ENCODE assay signal across 27 cellular contexts in the genomic region with DNA sequence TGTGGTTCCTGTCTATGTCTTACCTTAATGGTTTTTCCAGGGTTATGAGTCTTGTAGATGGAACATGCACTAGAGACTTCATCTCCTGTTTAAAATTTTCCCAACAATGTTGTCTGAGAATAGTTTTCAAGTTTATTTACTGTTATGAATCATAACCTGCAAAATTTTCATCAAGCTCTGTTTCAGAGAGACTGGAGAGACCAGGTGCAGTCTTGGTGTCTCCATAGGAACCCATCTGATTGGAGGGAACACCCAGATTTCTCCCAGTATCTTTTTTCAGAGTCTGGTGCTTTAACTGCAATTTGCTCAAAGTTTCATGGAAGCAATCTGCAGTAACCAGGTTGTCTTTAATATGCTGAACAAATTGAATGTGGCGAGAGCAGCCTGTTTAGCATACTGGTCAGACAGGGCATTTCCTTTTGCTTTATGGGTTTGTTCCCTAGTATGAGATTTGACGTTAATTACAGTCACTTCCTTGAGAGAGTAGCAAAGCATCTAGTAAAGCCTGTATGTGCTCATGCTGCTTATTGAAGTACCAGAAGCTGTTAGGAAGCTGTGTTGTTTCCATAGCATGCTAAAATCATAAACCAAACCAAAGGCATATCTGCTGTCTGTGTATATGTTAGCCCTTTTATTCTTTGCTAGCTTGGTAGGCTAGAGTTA. TPM values are rescaled to one million over a fixed set of nuclear protein-coding genes. Genes with fewer than 3 reads are reported as not detected.
DNase-seq lines count a peak whose midpoint lies in the region; ATAC-seq, FAIRE-seq and TF ChIP-seq lines count a peak whose summit lies in the region.
"Had no signal": no experiment of that assay in that cellular context is flagged by ENCODE, and none has a peak within 500 bp of the region (broad histone marks: within the 10 kb centered on the region; RNA-seq: fewer than 3 reads in every experiment).

No MANE protein-coding gene starts in this region.

- H3K27ac ChIP-seq in CD4-positive, alpha-beta memory T cell (ENCODE audit: low read depth, low read length) = no peak overlapping the region
- peak overlapping the region in 1 of 2 donors; percentile 33 for H3K27ac ChIP-seq in left lung
- H3K27ac ChIP-seq in substantia nigra (ENCODE audit: low read depth, low read length, poor library complexity, severe bottlenecking) = no peak overlapping the region

- peak overlapping the region in 6 of 7 donors; percentile 3 to 74 (median 52) for H3K27ac Mint-ChIP-seq in CD4-positive, alpha-beta memory T cell
- no peak overlapping the region for H3K27ac Mint-ChIP-seq in activated naive CD8-positive, alpha-beta T cell treated with anti-CD3 and anti-CD28 coated beads, Interleukin-2, amount 50 U/mL, for 24 hours
- H3K27ac Mint-ChIP-seq: H9, mesothelial cell of epicardium, progenitor cell of endocrine pancreas had no signal

- no peak overlapping the region for H3K4me3 ChIP-seq in CD4-positive, alpha-beta memory T cell (ENCODE audit: low read length in 2 of 2)
- no peak overlapping the region for H3K4me3 ChIP-seq in left lung

- CTCF ChIA-PET in CD4-positive, alpha-beta memory T cell (lab: Charles Lee; ENCODE audit: partially characterized antibody) = interaction anchor here (1.1 kb wide), 1 partner anchor 26 kb away, joined by 3 read pairs; no protein-coding TSS in a partner anchor

- peak overlapping the region in 3 of 8 donors; percentile 4 to 43 (median 27) for H3K4me3 Mint-ChIP-seq in CD4-positive, alpha-beta memory T cell
- H3K4me3 Mint-ChIP-seq in activated naive CD8-positive, alpha-beta T cell treated with anti-CD3 and anti-CD28 coated beads, Interleukin-2, amount 50 U/mL, for 24 hours = peak overlapping the region; percentile 11
- H3K4me3 Mint-ChIP-seq: H9, mesothelial cell of epicardium, neural crest cell had no signal

- peaks cover 3 to 7% of the 10 kb centered on the region in 2 donors for H3K36me3 Mint-ChIP-seq in CD4-positive, alpha-beta memory T cell
- no peaks in the 10 kb centered on the region for H3K36me3 Mint-ChIP-seq in activated naive CD8-positive, alpha-beta T cell treated with anti-CD3 and anti-CD28 coated beads, Interleukin-2, amount 50 U/mL, for 24 hours (ENCODE audit: low read depth)
- H3K36me3 Mint-ChIP-seq: mesothelial cell of epicardium had no signal

- no peaks in the 10 kb centered on the region for H3K27me3 Mint-ChIP-seq in CD4-positive, alpha-beta memory T cell
- H3K27me3 Mint-ChIP-seq in activated naive CD8-positive, alpha-beta T cell treated with anti-CD3 and anti-CD28 coated beads, Interleukin-2, amount 50 U/mL, for 24 hours = no peaks in the 10 kb centered on the region
- H3K27me3 Mint-ChIP-seq: progenitor cell of endocrine pancreas had no signal

- no peaks in the 10 kb centered on the region for H3K36me3 ChIP-seq in CD4-positive, alpha-beta memory T cell (ENCODE audit: insufficient read depth, low read length)
- H3K36me3 ChIP-seq in left lung = no peaks in the 10 kb centered on the region

- peak; percentile 63 for FAIRE-seq in GM12892 (lab: Jason Lieb, UNC)

- peaks cover 0 to 1% (median 0%) of the 10 kb centered on the region in 8 donors for H3K9me3 Mint-ChIP-seq in CD4-positive, alpha-beta memory T cell
- H3K9me3 Mint-ChIP-seq in activated naive CD8-positive, alpha-beta T cell treated with anti-CD3 and anti-CD28 coated beads, Interleukin-2, amount 50 U/mL, for 24 hours = no peaks in the 10 kb centered on the region

- peak in 4 of 5 donors; percentile 16 to 34 (median 26) for DNase-seq in CD4-positive, alpha-beta memory T cell
- DNase-seq in GM12892 (ENCODE audit: insufficient read length) (no peak), left lung (no peak), NCI-H2107 (lab: John Stamatoyannopoulos, UW) (no peak), Kasumi-1 (lab: John Stamatoyannopoulos, UW) (no peak), substantia nigra (lab: John Stamatoyannopoulos, UW) (no peak)
- DNase-seq in activated naive CD8-positive, alpha-beta T cell treated with anti-CD3 and anti-CD28 coated beads, Interleukin-2, amount 50 U/mL, for 24 hours = no peak
- DNase-seq: activated CD4-positive, CD25-positive, alpha-beta regulatory T cell treated with anti-CD3 and anti-CD28 coated beads, Interleukin-2, amount 50 U/mL, for 72 hours; activated effector memory CD4-positive, alpha-beta T cell treated with Interleukin-2 at 50 U/mL for 16 hours; cerebellar nuclear complex; effector memory CD4-positive, alpha-beta T cell; EL; glutamatergic neuron; H9; Karpas-422; left cardiac atrium; NCI-H1105 treated with DMSO at 0.1 percent for 48 hours; NCI-H2171; NCI-H524 treated with DMSO at 0.1 percent for 48 hours; stimulated activated CD4-positive, alpha-beta T cell treated with anti-CD3 and anti-CD28 coated beads, Interleukin-2, amount 100 ng/mL, for 24 hours had no signal

- H3K9me3 ChIP-seq in CD4-positive, alpha-beta memory T cell (ENCODE audit: control insufficient read depth in 1 of 2, low read length in 2 of 2) = no peaks in the 10 kb centered on the region
- H3K9me3 ChIP-seq in left lung = no peaks in the 10 kb centered on the region

- POLR2A ChIA-PET in CD4-positive, alpha-beta memory T cell (lab: Charles Lee; ENCODE audit: partially characterized antibody) = interaction anchor here (1.0 kb wide), 1 partner anchor 65 kb away, joined by 3 read pairs; a partner anchor contains a TSS

- no peaks in the 10 kb centered on the region for H3K27me3 ChIP-seq in CD4-positive, alpha-beta memory T cell (ENCODE audit: insufficient read depth, low read length)
- H3K27me3 ChIP-seq in left lung = no peaks in the 10 kb centered on the region

- no peak for TF ChIP-seq POLR2A in GM12892 (IDR thresholded peaks at IDR 0.05; ENCODE audit: low read depth, low read length)

- no peak for TF ChIP-seq CTCF in left lung (IDR thresholded peaks at IDR 0.05)

- no peak for ATAC-seq in activated naive CD8-positive, alpha-beta T cell treated with anti-CD3 and anti-CD28 coated beads, Interleukin-2, amount 50 U/mL, for 24 hours
- ATAC-seq in left lung = peak; percentile 60
- ATAC-seq: left cardiac atrium, Right ventricle myocardium inferior had no signal

- H3K4me1 Mint-ChIP-seq in CD4-positive, alpha-beta memory T cell = peaks cover 39 to 84% (median 65%) of the 10 kb centered on the region in 4 donors
- H3K4me1 Mint-ChIP-seq in activated naive CD8-positive, alpha-beta T cell treated with anti-CD3 and anti-CD28 coated beads, Interleukin-2, amount 50 U/mL, for 24 hours = peaks cover 68% of the 10 kb centered on the region
- H3K4me1 Mint-ChIP-seq: mesothelial cell of epicardium, neural crest cell had no signal

- intact Hi-C loops in CD4-positive, alpha-beta memory T cell (cut with micrococcal nuclease) = no loop called here
- intact Hi-C loops in left lung (cut with DNase I) = no loop called here

- H3K4me1 ChIP-seq in CD4-positive, alpha-beta memory T cell (ENCODE audit: insufficient read depth, low read length) = peaks cover 48% of the 10 kb centered on the region
- no peaks in the 10 kb centered on the region for H3K4me1 ChIP-seq in left lung

RNA-seq across cellular contexts. Expression of a gene that starts 18.8 kb away (rescaled TPM):
- total RNA-seq in CD4-positive, alpha-beta memory T cell = 10 to 100 TPM; 41.9 to 46.2 TPM
- 10 to 100 TPM in 1 of 2 donors, 1 to 10 TPM in 1; 6.3 to 20.1 TPM for polyA plus RNA-seq in CD4-positive, alpha-beta memory T cell
- polyA plus RNA-seq in GM12892 (2012; ENCODE audit: missing spikeins) = not detected
- 10 to 100 TPM in 1 of 2 donors, 1 to 10 TPM in 1; 5.2 to 12.8 TPM for total RNA-seq in left lung
- total RNA-seq: fibroblast of lung, left cardiac atrium, neural crest cell, Right ventricle myocardium inferior, skeletal muscle tissue had no signal

RNA-seq across cellular contexts. Expression of a gene that starts 43.9 kb away (rescaled TPM):
- total RNA-seq in CD4-positive, alpha-beta memory T cell = not detected
- polyA plus RNA-seq in CD4-positive, alpha-beta memory T cell = not detected
- polyA plus RNA-seq in GM12892 (2012; ENCODE audit: missing spikeins) = not detected
- not detected for total RNA-seq in left lung
- total RNA-seq: fibroblast of lung, left cardiac atrium, mesothelial cell of epicardium, neural crest cell, progenitor cell of endocrine pancreas, Right ventricle myocardium inferior, skeletal muscle tissue, ureter had no signal
- polyA plus RNA-seq: fibroblast of lung had no signal

Comparison
In these comparisons a context has a peak if more than half of its experiments do, and no peak if none do; other contexts are left out.
1. DNase-seq: peak in CD4-positive, alpha-beta memory T cell (4 of 5); none in GM12892 (single experiment), activated naive CD8-positive, alpha-beta T cell treated with anti-CD3 and anti-CD28 coated beads, Interleukin-2, amount 50 U/mL, for 24 hours (single experiment), left lung (0 of 2), NCI-H2107 (single experiment), Kasumi-1 (0 of 2) and substantia nigra (0 of 49).